ENCODE assay signal across 8 cellular contexts in genomic region chr17:7242717-7243576, GRCh38. TPM values are rescaled to one million over a fixed set of nuclear protein-coding genes. Genes with fewer than 3 reads are reported as not detected.
DNase-seq lines count a peak whose midpoint lies in the region; ATAC-seq and TF ChIP-seq lines count a peak whose summit lies in the region.

No MANE protein-coding gene starts in this region.

- no peak for TF ChIP-seq CTCF in fibroblast of the aortic adventitia (IDR thresholded peaks at IDR 0.05; ENCODE audit: insufficient read depth, low read length)
- no peak for TF ChIP-seq CTCF in nephron (IDR thresholded peaks at IDR 0.05; ENCODE audit: unreplicated experiment in 3 of 3)

- peak; percentile 33 for ATAC-seq in GM21619 (IDR thresholded peaks at IDR 0.05; ENCODE audit: unreplicated experiment)

- peaks cover 55% of the 10 kb centered on the region for H3K36me3 Mint-ChIP-seq in nephron (ENCODE audit: low read depth)

- H3K4me1 Mint-ChIP-seq in nephron: peaks cover 37% of the 10 kb centered on the region

- H3K9me3 Mint-ChIP-seq in nephron: no peaks in the 10 kb centered on the region

- DNase-seq in DMS 273 treated with DMSO at 0.1 percent for 48 hours (lab: John Stamatoyannopoulos, UW): peak; percentile 83
- DNase-seq in Kasumi-1 (lab: John Stamatoyannopoulos, UW): peak; percentile 62 to 77
- peak; percentile 92 for DNase-seq in RPMI7951 (ENCODE audit: low read depth)
- peak; percentile 88 for DNase-seq in activated T-helper 9 cell treated with anti-CD3 and anti-CD28 coated beads, Interleukin-2, amount 50 U/mL, for 16 hours (ENCODE audit: low read depth)
- DNase-seq in fibroblast of the aortic adventitia (ENCODE audit: low read depth): peak; percentile 98
- DNase-seq in stimulated activated naive CD4-positive, alpha-beta T cell treated with Interleukin-2 at 50 U/mL for 16 hours (lab: John Stamatoyannopoulos, UW): peak; percentile 91

- peak overlapping the region; percentile 99 for H3K4me3 ChIP-seq in fibroblast of the aortic adventitia (ENCODE audit: low read depth, low read length)

- no peaks in the 10 kb centered on the region for H3K27me3 Mint-ChIP-seq in nephron (ENCODE audit: low read depth)

- H3K27ac Mint-ChIP-seq in nephron: peak overlapping the region; percentile 99

- H3K4me3 Mint-ChIP-seq in nephron: peak overlapping the region; percentile 96 to 100 (median 96)

RNA-seq across cellular contexts. Expression of gene GABARAP, which starts 0.7 kb away (rescaled TPM):
- total RNA-seq in RPMI7951 (2014; rRNA removed; shearing (Covaris generic)): 451 and 468 TPM in 2 replicates
- total RNA-seq in fibroblast of the aortic adventitia (ENCODE audit: low replicate concordance): 293 and 420 TPM in 2 replicates

RNA-seq across cellular contexts. Expression of gene PHF23, which starts 3.7 kb away (rescaled TPM):
- 24.7 and 40.3 TPM in 2 replicates for total RNA-seq in RPMI7951 (2014; rRNA removed; shearing (Covaris generic))
- total RNA-seq in fibroblast of the aortic adventitia (ENCODE audit: low replicate concordance): 26.7 and 40.3 TPM in 2 replicates

RNA-seq across cellular contexts. Expression of gene CTDNEP1, which starts 8.6 kb away (rescaled TPM):
- total RNA-seq in RPMI7951 (2014; rRNA removed; shearing (Covaris generic)): 37.4 and 38.0 TPM in 2 replicates
- 15.3 and 41.2 TPM in 2 replicates for total RNA-seq in fibroblast of the aortic adventitia (ENCODE audit: low replicate concordance)

RNA-seq across cellular contexts. Expression of gene DVL2, which starts 8.6 kb away (rescaled TPM):
- total RNA-seq in RPMI7951 (2014; rRNA removed; shearing (Covaris generic)): 24.6 and 25.0 TPM in 2 replicates
- total RNA-seq in fibroblast of the aortic adventitia (ENCODE audit: low replicate concordance): 67.7 and 102 TPM in 2 replicates

RNA-seq across cellular contexts. Expression of gene ELP5, which starts 9.1 kb away (rescaled TPM):
- total RNA-seq in RPMI7951 (2014; rRNA removed; shearing (Covaris generic)): 23.7 and 28.2 TPM in 2 replicates
- 31.6 and 35.6 TPM in 2 replicates for total RNA-seq in fibroblast of the aortic adventitia (ENCODE audit: low replicate concordance)

Comparison
In these comparisons a context has a peak if more than half of its experiments do, and no peak if none do; other contexts are left out.
1. Peak in every context shown above with its lines: DNase-seq, ATAC-seq and H3K4me3 ChIP-seq.